In genomic region chr10:122264931-122265330, GRCh38 we compare ENCODE assay signal across 20 cellular contexts. TPM values are rescaled to one million over a fixed set of nuclear protein-coding genes. Genes with fewer than 3 reads are reported as not detected.
"Had no signal": no experiment of that assay in that cellular context is flagged by ENCODE, and none has a peak within 500 bp of the region (broad histone marks: within the 10 kb centered on the region; RNA-seq: fewer than 3 reads in every experiment).

No MANE protein-coding gene starts in this region.

- ATAC-seq: right lobe of liver had no signal

- H3K27me3 ChIP-seq: foreskin keratinocyte, heart right ventricle, right lobe of liver, stomach had no signal

- H3K4me1 ChIP-seq: prostate gland, right lobe of liver had no signal

- H3K9me3 ChIP-seq: prostate gland had no signal

- H3K9me3 Mint-ChIP-seq: central memory CD8-positive, alpha-beta T cell had no signal

- FAIRE-seq: islet of Langerhans had no signal

- H3K27ac ChIP-seq: foreskin keratinocyte, prostate gland, right lobe of liver, stomach, thoracic aorta had no signal

- H3K4me3 ChIP-seq: heart right ventricle, prostate gland, right lobe of liver, stomach, thoracic aorta had no signal

- DNase-seq: activated CD4-positive, alpha-beta T cell treated with anti-CD3 and anti-CD28 coated beads, Interleukin-2, amount 50 U/mL, for 1 hour; activated CD4-positive, CD25-positive, alpha-beta regulatory T cell; activated CD8-positive, alpha-beta memory T cell treated with anti-CD3 and anti-CD28 coated beads for 24 hours; activated gamma-delta T cell treated with Interleukin-2 at 50 U/mL for 16 hours; amygdala; effector CD8-positive, alpha-beta T cell; foreskin keratinocyte; heart right ventricle; left colon; nephron progenitor cell; occipital lobe; right lobe of liver; stimulated activated CD4-positive, alpha-beta T cell treated with anti-CD3 and anti-CD28 coated beads, Interleukin-2, amount 100 ng/mL, for 24 hours; stomach had no signal

- H3K4me3 Mint-ChIP-seq: activated naive CD8-positive, alpha-beta T cell; brain; central memory CD8-positive, alpha-beta T cell; nephron progenitor cell had no signal

- H3K27ac Mint-ChIP-seq: activated naive CD8-positive, alpha-beta T cell had no signal

- H3K36me3 ChIP-seq: prostate gland, right lobe of liver had no signal

RNA-seq across cellular contexts. Expression of gene BTBD16, which starts 6.2 kb away (rescaled TPM):
- total RNA-seq: occipital lobe, stomach, thoracic aorta had no signal
